In genomic region chr13:79775830-79776229, GRCh38 we compare ENCODE assay signal across 8 cellular contexts.
DNase-seq lines count a peak whose midpoint lies in the region; FAIRE-seq and TF ChIP-seq lines count a peak whose summit lies in the region.

No MANE protein-coding gene starts in this region.

- H3K4me3 ChIP-seq in MG63 = no peak overlapping the region
- H3K4me3 ChIP-seq in astrocyte (ENCODE audit: insufficient read depth, low read depth, low read length) = no peak overlapping the region
- no peak overlapping the region for H3K4me3 ChIP-seq in keratinocyte (ENCODE audit: control insufficient read depth in 2 of 3, extremely low read depth in 1 of 3, insufficient read depth in 2 of 3, low read depth in 1 of 3, low read length in 3 of 3)
- H3K4me3 ChIP-seq in transverse colon = no peak overlapping the region

- no peak overlapping the region for H3K4me3 Mint-ChIP-seq in astrocyte (ENCODE audit: unreplicated experiment)

- H3K27ac Mint-ChIP-seq in astrocyte (ENCODE audit: unreplicated experiment) = peak overlapping the region; percentile 88

- H3K9ac ChIP-seq in astrocyte (ENCODE audit: low read length) (no peak overlapping the region), keratinocyte (ENCODE audit: control insufficient read depth, extremely low read depth, insufficient read depth, low read length) (no peak overlapping the region)

- in situ Hi-C loops in transverse colon (cut with MboI; ENCODE audit: low pct_ligation_motif_present in 1 of 4, low pct_unique_long_range_greater_than_20kb in 1 of 4, low sequenced_read_pairs in 3 of 4) = loop anchor here in 2 of 4 donors (25.0 kb wide), 2 partner anchors 561 to 586 kb away; partner anchors contain the start of gene SPRY2 (in 1 of the 2)

- TF ChIP-seq CTCF in astrocyte (IDR thresholded peaks at IDR 0.05; ENCODE audit: insufficient read depth, low read depth, low read length) = peak; percentile 79
- TF ChIP-seq CTCF in keratinocyte (optimal IDR thresholded peaks at IDR 0.05 in 1 of 3, IDR thresholded peaks at IDR 0.05 in 1 of 3, conservative IDR thresholded peaks at IDR 0.05 in 1 of 3; ENCODE audit: extremely low read depth in 1 of 3, insufficient read depth in 2 of 3, low read length in 3 of 3) = peak; percentile 46 to 66 (median 52)
- peak; percentile 32 to 55 (median 51) for TF ChIP-seq CTCF in transverse colon (IDR thresholded peaks at IDR 0.05)

- H3K9me3 ChIP-seq in MG63 (no peaks in the 10 kb centered on the region), astrocyte (ENCODE audit: insufficient read depth, low read depth, low read length) (no peaks in the 10 kb centered on the region), keratinocyte (ENCODE audit: control insufficient read depth, low read depth, low read length) (no peaks in the 10 kb centered on the region), transverse colon (no peaks in the 10 kb centered on the region)

- no peaks in the 10 kb centered on the region for H3K27me3 ChIP-seq in MG63
- H3K27me3 ChIP-seq in astrocyte (ENCODE audit: insufficient read depth, low read length) = no peaks in the 10 kb centered on the region
- H3K27me3 ChIP-seq in keratinocyte (ENCODE audit: control insufficient read depth, extremely low read depth, insufficient read depth, low read length) = no peaks in the 10 kb centered on the region
- no peaks in the 10 kb centered on the region for H3K27me3 ChIP-seq in transverse colon

- dilution Hi-C loops in keratinocyte (cut with MboI; ENCODE audit: extremely low pct_ligation_motif_present, low sequenced_read_pairs) = no loop called here

- no peaks in the 10 kb centered on the region for H3K36me3 ChIP-seq in MG63
- no peaks in the 10 kb centered on the region for H3K36me3 ChIP-seq in astrocyte (ENCODE audit: insufficient read depth, low read length)
- no peaks in the 10 kb centered on the region for H3K36me3 ChIP-seq in keratinocyte (ENCODE audit: control insufficient read depth in 2 of 2, extremely low read depth in 1 of 2, insufficient read depth in 2 of 2, low read length in 2 of 2)
- H3K36me3 ChIP-seq in transverse colon = no peaks in the 10 kb centered on the region

- no peaks in the 10 kb centered on the region for H3K9me1 ChIP-seq in keratinocyte (ENCODE audit: control insufficient read depth, extremely low read depth, insufficient read depth, low read length)

- no peaks in the 10 kb centered on the region for H3K27me3 Mint-ChIP-seq in astrocyte (ENCODE audit: low read depth, unreplicated experiment)

- TF ChIP-seq EP300 in transverse colon (IDR thresholded peaks at IDR 0.05; ENCODE audit: low read depth) = no peak

- peaks cover 31% of the 10 kb centered on the region for H3K4me1 Mint-ChIP-seq in astrocyte (ENCODE audit: low read depth, unreplicated experiment)

- H3K27ac ChIP-seq in astrocyte (ENCODE audit: low read depth, low read length) = no peak overlapping the region
- H3K27ac ChIP-seq in keratinocyte (ENCODE audit: control insufficient read depth, insufficient read depth, low read length) = no peak overlapping the region
- H3K27ac ChIP-seq in transverse colon = peak overlapping the region in 3 of 4 donors; percentile 8 to 47 (median 24)

- intact Hi-C loops in transverse colon (cut with DNase I; ENCODE audit: low total_unique reads) = no loop called here

- H3K36me3 Mint-ChIP-seq in astrocyte (ENCODE audit: low read depth, unreplicated experiment) = no peaks in the 10 kb centered on the region

- H3K79me2 ChIP-seq in astrocyte (ENCODE audit: insufficient read depth, low read length) (no peaks in the 10 kb centered on the region), keratinocyte (ENCODE audit: control insufficient read depth, insufficient read depth, low read length) (no peaks in the 10 kb centered on the region)

- peak overlapping the region; percentile 39 for H2AFZ ChIP-seq in astrocyte (ENCODE audit: low read depth, low read length)
- H2AFZ ChIP-seq in keratinocyte (ENCODE audit: control insufficient read depth, low read length) = no peak overlapping the region

- WGBS in transverse colon (ENCODE audit: low coverage in 1 of 2), 2 donors = 0 to 17% methylated on average over 1 of the region's 1 CpG

- DNase-seq in NOMO-1 (lab: John Stamatoyannopoulos, UW; ENCODE audit: unreplicated experiment in 2 of 2) = peak; percentile 9 to 48
- DNase-seq in NOMO-1 treated with dmso at 0.1 percent for 144 hours (lab: John Stamatoyannopoulos, UW; ENCODE audit: unreplicated experiment) = no peak
- peak; percentile 22 for DNase-seq in MG63
- DNase-seq in astrocyte (ENCODE audit: low read depth) = peak; percentile 72
- no peak for DNase-seq in keratinocyte (ENCODE audit: low read depth, low spot score)
- peak; percentile 36 for DNase-seq in transverse colon
- no peak for DNase-seq in NCI-H2107 treated with DMSO at 0.1 percent for 48 hours (lab: John Stamatoyannopoulos, UW; ENCODE audit: unreplicated experiment)
- DNase-seq in NCI-H187 (lab: John Stamatoyannopoulos, UW) = no peak

- H3K4me2 ChIP-seq in astrocyte (ENCODE audit: low read length) (no peak overlapping the region), keratinocyte (ENCODE audit: control insufficient read depth, extremely low read depth, insufficient read depth, low read depth, low read length) (no peak overlapping the region)

- FAIRE-seq in astrocyte (lab: Jason Lieb, UNC) (peak; percentile 81), keratinocyte (lab: Jason Lieb, UNC) (peak; percentile 77)

- H3K9me3 Mint-ChIP-seq in astrocyte (ENCODE audit: unreplicated experiment) = no peaks in the 10 kb centered on the region

- no peak for TF ChIP-seq POLR2A in transverse colon (IDR thresholded peaks at IDR 0.05)

- H3K4me1 ChIP-seq in astrocyte (ENCODE audit: insufficient read depth, low read length) (peaks cover 19% of the 10 kb centered on the region), keratinocyte (ENCODE audit: control insufficient read depth, extremely low read depth, insufficient read depth, low read length) (peaks cover 14% of the 10 kb centered on the region), transverse colon (peaks cover 0 to 42% (median 4%) of the 10 kb centered on the region in 4 donors)

- H4K20me1 ChIP-seq in astrocyte (ENCODE audit: insufficient read depth, low read length) (no peaks in the 10 kb centered on the region), keratinocyte (ENCODE audit: control insufficient read depth, extremely low read depth, insufficient read depth, low read length) (no peaks in the 10 kb centered on the region)

Comparison
In these comparisons a context has a peak if more than half of its experiments do, and no peak if none do; other contexts are left out.
1. DNase-seq: peak in NOMO-1 (2 of 2), MG63 (single experiment), astrocyte (single experiment) and transverse colon (single experiment); none in NOMO-1 treated with dmso at 0.1 percent for 144 hours (single experiment), keratinocyte (single experiment), NCI-H2107 treated with DMSO at 0.1 percent for 48 hours (single experiment) and NCI-H187 (0 of 2).
2. H3K27ac ChIP-seq: peak in transverse colon (3 of 4); none in astrocyte (single experiment) and keratinocyte (single experiment).
3. Peak in every context shown above with its lines, with median percentiles within 50 percentile points of each other: CTCF ChIP-seq.